In the genomic region with DNA sequence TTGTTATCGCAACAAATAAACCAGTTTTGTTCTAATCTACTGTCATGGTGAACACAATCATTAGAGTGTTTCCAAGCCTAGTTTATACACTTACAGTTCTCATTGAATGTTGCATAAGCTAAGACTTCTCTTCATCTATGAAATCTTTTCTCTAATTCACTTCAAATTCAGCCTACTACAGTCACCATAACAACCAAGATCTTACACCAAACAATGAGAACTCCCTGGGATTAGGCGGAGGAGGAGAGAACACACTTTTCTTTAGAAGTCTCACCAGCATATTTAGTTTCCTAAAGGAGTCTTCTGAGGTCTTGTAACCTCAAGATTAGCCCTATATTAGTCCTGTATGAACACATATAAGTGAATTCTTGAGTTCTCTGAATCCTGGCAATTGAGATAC, we compare ENCODE assay signal across 17 cellular contexts.
"Had no signal": no experiment of that assay in that cellular context is flagged by ENCODE, and none has a peak within 500 bp of the region (broad histone marks: within the 10 kb centered on the region; RNA-seq: fewer than 3 reads in every experiment).

No MANE protein-coding gene starts in this region.

- H3K27ac ChIP-seq: dorsolateral prefrontal cortex, gastrocnemius medialis, parathyroid adenoma, sigmoid colon, spleen, thoracic aorta, tibial nerve, upper lobe of left lung had no signal

- DNase-seq: dorsolateral prefrontal cortex; effector CD4-positive, alpha-beta T cell; gastrocnemius medialis; kidney; midbrain; naive thymus-derived CD8-positive, alpha-beta T cell; right cardiac atrium; sigmoid colon; spleen; stimulated activated CD4-positive, alpha-beta T cell treated with anti-CD3 and anti-CD28 coated beads, Interleukin-4, amount 100 ng/mL, for 4 hours; stimulated activated naive CD8-positive, alpha-beta T cell treated with anti-CD3 and anti-CD28 coated beads, Interleukin-15, Interleukin-2, amounts not matched to agents 100 U/mL and 50 U/mL, for 24 hours; substantia nigra; upper lobe of left lung had no signal

- H3K9ac ChIP-seq: parathyroid adenoma had no signal

- H3K9me3 ChIP-seq: gastrocnemius medialis, thoracic aorta had no signal

- H3K79me2 ChIP-seq: parathyroid adenoma had no signal

- H3K4me3 ChIP-seq: dorsolateral prefrontal cortex, gastrocnemius medialis, lung, sigmoid colon, spleen, thoracic aorta, tibial nerve, upper lobe of left lung had no signal

- H2AFZ ChIP-seq: parathyroid adenoma had no signal

- H3K27me3 ChIP-seq: dorsolateral prefrontal cortex, gastrocnemius medialis, sigmoid colon, spleen, tibial nerve, upper lobe of left lung had no signal

- H3K36me3 ChIP-seq: gastrocnemius medialis, sigmoid colon, spleen, thoracic aorta, tibial nerve, upper lobe of left lung had no signal

- H3K4me1 ChIP-seq: gastrocnemius medialis, parathyroid adenoma, sigmoid colon, spleen, tibial nerve, upper lobe of left lung had no signal
